Comparison of ENCODE assay signal across 20 cellular contexts in the genomic region with DNA sequence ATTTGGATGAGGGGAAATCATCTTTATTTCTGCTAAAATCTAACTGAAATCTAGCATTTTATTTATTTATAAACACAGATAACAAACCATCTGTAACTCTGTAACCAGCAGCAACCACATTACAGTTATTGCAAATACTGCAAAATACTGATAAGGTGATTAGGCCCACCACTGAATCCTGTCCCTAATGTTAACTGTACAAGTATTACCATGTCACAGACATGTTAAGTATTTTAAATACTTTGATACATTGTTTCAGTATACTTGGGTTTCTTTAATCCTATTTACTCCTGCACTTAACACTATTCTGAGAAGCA.
"Had no signal": no experiment of that assay in that cellular context is flagged by ENCODE, and none has a peak within 500 bp of the region (broad histone marks: within the 10 kb centered on the region; RNA-seq: fewer than 3 reads in every experiment).

No MANE protein-coding gene starts in this region.

- H3K36me3 ChIP-seq: adrenal gland, left ventricle myocardium inferior, transverse colon, vagina had no signal

- H3K4me3 Mint-ChIP-seq: activated CD8-positive, alpha-beta T cell treated with anti-CD3 and anti-CD28 coated beads for 36 hours; activated T-cell treated with anti-CD3 and anti-CD28 coated beads, Interleukin-2, amount 50 U/mL, for 4 hours; memory B cell; neural crest cell; WTC11 had no signal

- H3K4me3 ChIP-seq: adrenal gland, left ventricle myocardium inferior, transverse colon, vagina had no signal

- H3K27me3 Mint-ChIP-seq: activated CD8-positive, alpha-beta T cell treated with anti-CD3 and anti-CD28 coated beads for 36 hours; memory B cell had no signal

- H3K9me3 ChIP-seq: adrenal gland, left ventricle myocardium inferior, transverse colon, vagina had no signal

- H3K4me1 ChIP-seq: parathyroid adenoma had no signal

- H3K9me3 Mint-ChIP-seq: activated CD8-positive, alpha-beta T cell treated with anti-CD3 and anti-CD28 coated beads for 36 hours; activated T-cell treated with anti-CD3 and anti-CD28 coated beads, Interleukin-2, amount 50 U/mL, for 4 hours; memory B cell had no signal

- H3K27ac Mint-ChIP-seq: activated CD8-positive, alpha-beta T cell treated with anti-CD3 and anti-CD28 coated beads for 36 hours; memory B cell; WTC11 had no signal

- ATAC-seq: activated CD8-positive, alpha-beta T cell treated with anti-CD3 and anti-CD28 coated beads for 36 hours; activated T-cell treated with anti-CD3 and anti-CD28 coated beads, Interleukin-2, amount 50 U/mL, for 4 hours; esophagus mucosa; WTC11 had no signal

- H3K27me3 ChIP-seq: adrenal gland, transverse colon, vagina had no signal

- DNase-seq: activated CD4-positive, alpha-beta T cell treated with anti-CD3 and anti-CD28 coated beads for 48 hours; activated CD8-positive, alpha-beta T cell treated with anti-CD3 and anti-CD28 coated beads for 36 hours; activated effector memory CD4-positive, alpha-beta T cell treated with Interleukin-2 at 50 U/mL for 16 hours; activated naive CD4-positive, alpha-beta T cell treated with anti-CD3 and anti-CD28 coated beads, Interleukin-2, amount 50 U/mL, for 16 hours; activated T-cell treated with anti-CD3 and anti-CD28 coated beads, Interleukin-2, amount 50 U/mL, for 4 hours; adrenal gland; hippocampal formation; left ventricle myocardium inferior; retina; stimulated activated CD4-positive, alpha-beta T cell treated with anti-CD3 and anti-CD28 coated beads, Interleukin-4, amount 100 ng/mL, for 1 hour; stimulated activated naive CD4-positive, alpha-beta T cell; T-helper 1 cell; T1000; transverse colon had no signal

- H2AFZ ChIP-seq: parathyroid adenoma had no signal

- H3K27ac ChIP-seq: adrenal gland, left ventricle myocardium inferior, parathyroid adenoma, transverse colon, vagina had no signal
